1 cellular context compared by ENCODE assay signal in the genomic region with DNA sequence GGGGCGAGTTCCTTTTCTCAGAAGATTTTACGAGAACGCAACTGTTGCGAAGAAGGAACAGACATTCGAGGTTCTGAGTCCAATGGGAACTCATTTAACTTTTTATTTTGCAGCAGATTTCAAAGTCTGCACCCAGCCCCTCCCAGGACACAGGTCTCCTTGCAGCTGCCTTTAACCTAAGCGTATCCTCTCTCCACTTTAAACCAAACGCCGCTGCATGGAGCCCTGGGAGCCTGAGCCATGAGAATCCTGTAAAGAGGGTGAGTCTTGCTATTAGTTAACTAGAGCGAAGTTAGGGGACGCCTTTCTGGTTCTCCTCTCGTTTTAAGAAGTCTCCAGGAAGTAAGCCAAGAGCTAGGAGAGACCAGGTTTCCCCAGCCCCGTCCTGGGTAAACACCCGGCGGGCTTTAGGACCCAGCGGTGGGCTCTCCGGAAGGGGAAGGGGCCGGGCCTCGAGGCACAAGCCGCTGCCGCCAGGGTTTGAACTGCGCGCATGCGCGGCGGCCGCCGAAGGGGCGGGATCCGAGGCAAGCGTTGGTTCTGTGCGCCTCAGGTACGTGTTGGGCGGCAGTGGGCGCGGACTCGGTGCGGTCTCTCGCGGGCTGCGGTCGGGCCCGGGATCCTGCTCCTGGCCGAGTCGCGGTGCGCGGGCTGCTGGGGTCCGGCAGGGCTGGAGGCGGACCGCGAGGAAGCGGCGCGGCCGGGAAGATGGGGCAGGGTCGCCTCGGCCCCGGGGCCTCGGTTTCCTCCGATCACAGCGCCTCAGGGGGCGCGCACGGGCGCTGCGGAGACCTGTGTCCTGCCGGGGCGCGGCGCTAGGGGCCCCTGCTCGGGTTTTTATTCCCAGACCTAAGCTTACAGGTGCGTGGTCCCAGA.
TF ChIP-seq lines count a peak whose summit lies in the region.

A gene (plus strand): TSS at position 510 of the 876 bp plus-strand sequence. CDS start 7,188 bp downstream, outside the sequence.

TF ChIP-seq in HepG2, 621 proteins besides CTCF, POLR2A, EP300 and RAD21 (continued from another document and continues in another):
- TF ChIP-seq, protein P1, sequence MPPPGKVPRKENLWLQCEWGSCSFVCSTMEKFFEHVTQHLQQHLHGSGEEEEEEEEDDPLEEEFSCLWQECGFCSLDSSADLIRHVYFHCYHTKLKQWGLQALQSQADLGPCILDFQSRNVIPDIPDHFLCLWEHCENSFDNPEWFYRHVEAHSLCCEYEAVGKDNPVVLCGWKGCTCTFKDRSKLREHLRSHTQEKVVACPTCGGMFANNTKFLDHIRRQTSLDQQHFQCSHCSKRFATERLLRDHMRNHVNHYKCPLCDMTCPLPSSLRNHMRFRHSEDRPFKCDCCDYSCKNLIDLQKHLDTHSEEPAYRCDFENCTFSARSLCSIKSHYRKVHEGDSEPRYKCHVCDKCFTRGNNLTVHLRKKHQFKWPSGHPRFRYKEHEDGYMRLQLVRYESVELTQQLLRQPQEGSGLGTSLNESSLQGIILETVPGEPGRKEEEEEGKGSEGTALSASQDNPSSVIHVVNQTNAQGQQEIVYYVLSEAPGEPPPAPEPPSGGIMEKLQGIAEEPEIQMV (CRISPR knock-in tag; IDR thresholded peaks at IDR 0.05; ENCODE audit: low read depth), result 0 out of 2 replicates have a peak, but pooled peaks have one; percentile 27
- no peak for TF ChIP-seq NR2F2 (IDR thresholded peaks at IDR 0.05; ENCODE audit: borderline replicate concordance, low read depth)
- TF ChIP-seq ZNF30 (CRISPR knock-in tag; IDR thresholded peaks at IDR 0.05), result no peak
- TF ChIP-seq MXI1 (IDR thresholded peaks at IDR 0.05; ENCODE audit: borderline replicate concordance, low read depth, low read length), result peak; percentile 89; the same call in 2 of the 3 replicates
- peak; percentile 56; the same call in 1 of the 2 replicates for TF ChIP-seq ZNF773 (CRISPR knock-in tag; IDR thresholded peaks at IDR 0.05; ENCODE audit: borderline replicate concordance)
- TF ChIP-seq, protein P2, sequence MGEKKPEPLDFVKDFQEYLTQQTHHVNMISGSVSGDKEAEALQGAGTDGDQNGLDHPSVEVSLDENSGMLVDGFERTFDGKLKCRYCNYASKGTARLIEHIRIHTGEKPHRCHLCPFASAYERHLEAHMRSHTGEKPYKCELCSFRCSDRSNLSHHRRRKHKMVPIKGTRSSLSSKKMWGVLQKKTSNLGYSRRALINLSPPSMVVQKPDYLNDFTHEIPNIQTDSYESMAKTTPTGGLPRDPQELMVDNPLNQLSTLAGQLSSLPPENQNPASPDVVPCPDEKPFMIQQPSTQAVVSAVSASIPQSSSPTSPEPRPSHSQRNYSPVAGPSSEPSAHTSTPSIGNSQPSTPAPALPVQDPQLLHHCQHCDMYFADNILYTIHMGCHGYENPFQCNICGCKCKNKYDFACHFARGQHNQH (CRISPR knock-in tag; IDR thresholded peaks at IDR 0.05), result 0 out of 2 replicates have a peak, but pooled peaks have one; percentile 60
- peak; percentile 82 for TF ChIP-seq ERF (CRISPR knock-in tag; IDR thresholded peaks at IDR 0.05)
- no peak for TF ChIP-seq RFX1 (IDR thresholded peaks at IDR 0.05)
- TF ChIP-seq, protein P3, sequence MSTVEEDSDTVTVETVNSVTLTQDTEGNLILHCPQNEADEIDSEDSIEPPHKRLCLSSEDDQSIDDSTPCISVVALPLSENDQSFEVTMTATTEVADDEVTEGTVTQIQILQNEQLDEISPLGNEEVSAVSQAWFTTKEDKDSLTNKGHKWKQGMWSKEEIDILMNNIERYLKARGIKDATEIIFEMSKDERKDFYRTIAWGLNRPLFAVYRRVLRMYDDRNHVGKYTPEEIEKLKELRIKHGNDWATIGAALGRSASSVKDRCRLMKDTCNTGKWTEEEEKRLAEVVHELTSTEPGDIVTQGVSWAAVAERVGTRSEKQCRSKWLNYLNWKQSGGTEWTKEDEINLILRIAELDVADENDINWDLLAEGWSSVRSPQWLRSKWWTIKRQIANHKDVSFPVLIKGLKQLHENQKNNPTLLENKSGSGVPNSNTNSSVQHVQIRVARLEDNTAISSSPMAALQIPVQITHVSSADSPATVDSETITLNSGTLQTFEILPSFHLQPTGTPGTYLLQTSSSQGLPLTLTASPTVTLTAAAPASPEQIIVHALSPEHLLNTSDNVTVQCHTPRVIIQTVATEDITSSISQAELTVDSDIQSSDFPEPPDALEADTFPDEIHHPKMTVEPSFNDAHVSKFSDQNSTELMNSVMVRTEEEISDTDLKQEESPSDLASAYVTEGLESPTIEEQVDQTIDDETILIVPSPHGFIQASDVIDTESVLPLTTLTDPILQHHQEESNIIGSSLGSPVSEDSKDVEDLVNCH (CRISPR knock-in tag; IDR thresholded peaks at IDR 0.05), result no peak
- TF ChIP-seq FOSL1 (CRISPR knock-in tag; IDR thresholded peaks at IDR 0.05; ENCODE audit: borderline replicate concordance), result no peak
- no peak for TF ChIP-seq ZNF3 (CRISPR knock-in tag; IDR thresholded peaks at IDR 0.05)
- TF ChIP-seq FOXA3 (CRISPR knock-in tag; IDR thresholded peaks at IDR 0.05), result peak; percentile 92
- TF ChIP-seq, protein P4, sequence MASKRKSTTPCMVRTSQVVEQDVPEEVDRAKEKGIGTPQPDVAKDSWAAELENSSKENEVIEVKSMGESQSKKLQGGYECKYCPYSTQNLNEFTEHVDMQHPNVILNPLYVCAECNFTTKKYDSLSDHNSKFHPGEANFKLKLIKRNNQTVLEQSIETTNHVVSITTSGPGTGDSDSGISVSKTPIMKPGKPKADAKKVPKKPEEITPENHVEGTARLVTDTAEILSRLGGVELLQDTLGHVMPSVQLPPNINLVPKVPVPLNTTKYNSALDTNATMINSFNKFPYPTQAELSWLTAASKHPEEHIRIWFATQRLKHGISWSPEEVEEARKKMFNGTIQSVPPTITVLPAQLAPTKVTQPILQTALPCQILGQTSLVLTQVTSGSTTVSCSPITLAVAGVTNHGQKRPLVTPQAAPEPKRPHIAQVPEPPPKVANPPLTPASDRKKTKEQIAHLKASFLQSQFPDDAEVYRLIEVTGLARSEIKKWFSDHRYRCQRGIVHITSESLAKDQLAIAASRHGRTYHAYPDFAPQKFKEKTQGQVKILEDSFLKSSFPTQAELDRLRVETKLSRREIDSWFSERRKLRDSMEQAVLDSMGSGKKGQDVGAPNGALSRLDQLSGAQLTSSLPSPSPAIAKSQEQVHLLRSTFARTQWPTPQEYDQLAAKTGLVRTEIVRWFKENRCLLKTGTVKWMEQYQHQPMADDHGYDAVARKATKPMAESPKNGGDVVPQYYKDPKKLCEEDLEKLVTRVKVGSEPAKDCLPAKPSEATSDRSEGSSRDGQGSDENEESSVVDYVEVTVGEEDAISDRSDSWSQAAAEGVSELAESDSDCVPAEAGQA (IDR thresholded peaks at IDR 0.05; ENCODE audit: low read depth), result no peak
- TF ChIP-seq, protein P4 (CRISPR knock-in tag; IDR thresholded peaks at IDR 0.05; ENCODE audit: borderline replicate concordance), result no peak; the same call in 1 of the 2 replicates
- no peak for TF ChIP-seq ZNF780A (CRISPR knock-in tag; IDR thresholded peaks at IDR 0.05)
- no peak for TF ChIP-seq IKZF4 (CRISPR knock-in tag; IDR thresholded peaks at IDR 0.05; ENCODE audit: borderline replicate concordance, low read depth, not compliant biosample characterization)
- TF ChIP-seq ZNF678 (CRISPR knock-in tag; IDR thresholded peaks at IDR 0.05), result no peak
- no peak for TF ChIP-seq NR1H2 (CRISPR knock-in tag; IDR thresholded peaks at IDR 0.05; ENCODE audit: borderline replicate concordance, low read depth)
- TF ChIP-seq, protein P5, sequence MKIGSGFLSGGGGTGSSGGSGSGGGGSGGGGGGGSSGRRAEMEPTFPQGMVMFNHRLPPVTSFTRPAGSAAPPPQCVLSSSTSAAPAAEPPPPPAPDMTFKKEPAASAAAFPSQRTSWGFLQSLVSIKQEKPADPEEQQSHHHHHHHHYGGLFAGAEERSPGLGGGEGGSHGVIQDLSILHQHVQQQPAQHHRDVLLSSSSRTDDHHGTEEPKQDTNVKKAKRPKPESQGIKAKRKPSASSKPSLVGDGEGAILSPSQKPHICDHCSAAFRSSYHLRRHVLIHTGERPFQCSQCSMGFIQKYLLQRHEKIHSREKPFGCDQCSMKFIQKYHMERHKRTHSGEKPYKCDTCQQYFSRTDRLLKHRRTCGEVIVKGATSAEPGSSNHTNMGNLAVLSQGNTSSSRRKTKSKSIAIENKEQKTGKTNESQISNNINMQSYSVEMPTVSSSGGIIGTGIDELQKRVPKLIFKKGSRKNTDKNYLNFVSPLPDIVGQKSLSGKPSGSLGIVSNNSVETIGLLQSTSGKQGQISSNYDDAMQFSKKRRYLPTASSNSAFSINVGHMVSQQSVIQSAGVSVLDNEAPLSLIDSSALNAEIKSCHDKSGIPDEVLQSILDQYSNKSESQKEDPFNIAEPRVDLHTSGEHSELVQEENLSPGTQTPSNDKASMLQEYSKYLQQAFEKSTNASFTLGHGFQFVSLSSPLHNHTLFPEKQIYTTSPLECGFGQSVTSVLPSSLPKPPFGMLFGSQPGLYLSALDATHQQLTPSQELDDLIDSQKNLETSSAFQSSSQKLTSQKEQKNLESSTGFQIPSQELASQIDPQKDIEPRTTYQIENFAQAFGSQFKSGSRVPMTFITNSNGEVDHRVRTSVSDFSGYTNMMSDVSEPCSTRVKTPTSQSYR (CRISPR knock-in tag; IDR thresholded peaks at IDR 0.05; ENCODE audit: borderline replicate concordance), result no peak
- TF ChIP-seq ZNF614 (CRISPR knock-in tag; IDR thresholded peaks at IDR 0.05; ENCODE audit: borderline replicate concordance), result peak; percentile 50; the same call in 1 of the 2 replicates
- TF ChIP-seq ZNF224 (CRISPR knock-in tag; IDR thresholded peaks at IDR 0.05), result no peak
- TF ChIP-seq ZNF230 (CRISPR knock-in tag; IDR thresholded peaks at IDR 0.05), result no peak
- peak; percentile 67 for TF ChIP-seq YY1 (IDR thresholded peaks at IDR 0.05; ENCODE audit: insufficient read depth, insufficient replicate concordance, low read depth, low read length)
- TF ChIP-seq POLR2G (IDR thresholded peaks at IDR 0.05; ENCODE audit: low read depth, low read length), result peak; percentile 95
- no peak for TF ChIP-seq SYNCRIP (IDR thresholded peaks at IDR 0.05; ENCODE audit: insufficient read depth, low read depth, low read length)
- peak; percentile 94 for TF ChIP-seq POGZ (CRISPR knock-in tag; IDR thresholded peaks at IDR 0.05)
- TF ChIP-seq CBX5 (CRISPR knock-in tag; IDR thresholded peaks at IDR 0.05; ENCODE audit: borderline replicate concordance), result peak; percentile 18; the same call in 1 of the 2 replicates
- TF ChIP-seq, protein P6, sequence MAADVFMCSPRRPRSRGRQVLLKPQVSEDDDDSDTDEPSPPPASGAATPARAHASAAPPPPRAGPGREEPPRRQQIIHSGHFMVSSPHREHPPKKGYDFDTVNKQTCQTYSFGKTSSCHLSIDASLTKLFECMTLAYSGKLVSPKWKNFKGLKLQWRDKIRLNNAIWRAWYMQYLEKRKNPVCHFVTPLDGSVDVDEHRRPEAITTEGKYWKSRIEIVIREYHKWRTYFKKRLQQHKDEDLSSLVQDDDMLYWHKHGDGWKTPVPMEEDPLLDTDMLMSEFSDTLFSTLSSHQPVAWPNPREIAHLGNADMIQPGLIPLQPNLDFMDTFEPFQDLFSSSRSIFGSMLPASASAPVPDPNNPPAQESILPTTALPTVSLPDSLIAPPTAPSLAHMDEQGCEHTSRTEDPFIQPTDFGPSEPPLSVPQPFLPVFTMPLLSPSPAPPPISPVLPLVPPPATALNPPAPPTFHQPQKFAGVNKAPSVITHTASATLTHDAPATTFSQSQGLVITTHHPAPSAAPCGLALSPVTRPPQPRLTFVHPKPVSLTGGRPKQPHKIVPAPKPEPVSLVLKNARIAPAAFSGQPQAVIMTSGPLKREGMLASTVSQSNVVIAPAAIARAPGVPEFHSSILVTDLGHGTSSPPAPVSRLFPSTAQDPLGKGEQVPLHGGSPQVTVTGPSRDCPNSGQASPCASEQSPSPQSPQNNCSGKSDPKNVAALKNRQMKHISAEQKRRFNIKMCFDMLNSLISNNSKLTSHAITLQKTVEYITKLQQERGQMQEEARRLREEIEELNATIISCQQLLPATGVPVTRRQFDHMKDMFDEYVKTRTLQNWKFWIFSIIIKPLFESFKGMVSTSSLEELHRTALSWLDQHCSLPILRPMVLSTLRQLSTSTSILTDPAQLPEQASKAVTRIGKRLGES (CRISPR knock-in tag; IDR thresholded peaks at IDR 0.05; ENCODE audit: borderline replicate concordance), result 0 out of 2 replicates have a peak, but pooled peaks have one; percentile 35
- peak; percentile 90 for TF ChIP-seq XRCC5 (optimal IDR thresholded peaks at IDR 0.05; ENCODE audit: low read length)
- peak; percentile 36; the same call in 1 of the 2 replicates for TF ChIP-seq CBFB (CRISPR knock-in tag; IDR thresholded peaks at IDR 0.05)
- peak; percentile 85; the same call in 1 of the 2 replicates for TF ChIP-seq SRY (CRISPR knock-in tag; IDR thresholded peaks at IDR 0.05)
- TF ChIP-seq, protein P7, sequence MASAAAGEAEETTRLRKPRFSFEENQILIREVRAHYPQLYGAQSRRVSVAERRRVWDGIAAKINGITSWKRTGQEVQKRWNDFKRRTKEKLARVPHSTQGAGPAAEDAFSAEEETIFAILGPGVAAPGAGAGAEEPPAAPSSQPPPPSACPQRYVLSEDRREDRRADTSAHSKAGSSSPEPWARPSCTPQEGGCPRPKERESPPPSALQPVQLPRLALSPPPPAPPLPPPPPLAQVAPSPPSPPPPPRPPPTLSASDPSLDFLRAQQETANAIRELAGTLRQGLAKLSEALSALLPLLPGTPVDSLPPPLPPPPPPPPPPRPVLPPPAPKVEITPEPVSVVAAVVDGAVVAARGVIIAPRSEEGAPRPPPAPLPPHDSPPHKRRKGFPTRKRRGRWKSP (CRISPR knock-in tag; IDR thresholded peaks at IDR 0.05), result peak; percentile 92
- TF ChIP-seq ZNF432 (CRISPR knock-in tag; IDR thresholded peaks at IDR 0.05; ENCODE audit: borderline replicate concordance), result no peak
- TF ChIP-seq, protein P8, sequence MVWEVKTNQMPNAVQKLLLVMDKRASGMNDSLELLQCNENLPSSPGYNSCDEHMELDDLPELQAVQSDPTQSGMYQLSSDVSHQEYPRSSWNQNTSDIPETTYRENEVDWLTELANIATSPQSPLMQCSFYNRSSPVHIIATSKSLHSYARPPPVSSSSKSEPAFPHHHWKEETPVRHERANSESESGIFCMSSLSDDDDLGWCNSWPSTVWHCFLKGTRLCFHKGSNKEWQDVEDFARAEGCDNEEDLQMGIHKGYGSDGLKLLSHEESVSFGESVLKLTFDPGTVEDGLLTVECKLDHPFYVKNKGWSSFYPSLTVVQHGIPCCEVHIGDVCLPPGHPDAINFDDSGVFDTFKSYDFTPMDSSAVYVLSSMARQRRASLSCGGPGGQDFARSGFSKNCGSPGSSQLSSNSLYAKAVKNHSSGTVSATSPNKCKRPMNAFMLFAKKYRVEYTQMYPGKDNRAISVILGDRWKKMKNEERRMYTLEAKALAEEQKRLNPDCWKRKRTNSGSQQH (CRISPR knock-in tag; IDR thresholded peaks at IDR 0.05; ENCODE audit: low read depth), result 0 out of 2 replicates have a peak, but pooled peaks have one; percentile 16
- TF ChIP-seq REL (CRISPR knock-in tag; conservative IDR thresholded peaks at IDR 0.05), result no peak
